ENCODE assay signal across 1 cellular context in the genomic region with DNA sequence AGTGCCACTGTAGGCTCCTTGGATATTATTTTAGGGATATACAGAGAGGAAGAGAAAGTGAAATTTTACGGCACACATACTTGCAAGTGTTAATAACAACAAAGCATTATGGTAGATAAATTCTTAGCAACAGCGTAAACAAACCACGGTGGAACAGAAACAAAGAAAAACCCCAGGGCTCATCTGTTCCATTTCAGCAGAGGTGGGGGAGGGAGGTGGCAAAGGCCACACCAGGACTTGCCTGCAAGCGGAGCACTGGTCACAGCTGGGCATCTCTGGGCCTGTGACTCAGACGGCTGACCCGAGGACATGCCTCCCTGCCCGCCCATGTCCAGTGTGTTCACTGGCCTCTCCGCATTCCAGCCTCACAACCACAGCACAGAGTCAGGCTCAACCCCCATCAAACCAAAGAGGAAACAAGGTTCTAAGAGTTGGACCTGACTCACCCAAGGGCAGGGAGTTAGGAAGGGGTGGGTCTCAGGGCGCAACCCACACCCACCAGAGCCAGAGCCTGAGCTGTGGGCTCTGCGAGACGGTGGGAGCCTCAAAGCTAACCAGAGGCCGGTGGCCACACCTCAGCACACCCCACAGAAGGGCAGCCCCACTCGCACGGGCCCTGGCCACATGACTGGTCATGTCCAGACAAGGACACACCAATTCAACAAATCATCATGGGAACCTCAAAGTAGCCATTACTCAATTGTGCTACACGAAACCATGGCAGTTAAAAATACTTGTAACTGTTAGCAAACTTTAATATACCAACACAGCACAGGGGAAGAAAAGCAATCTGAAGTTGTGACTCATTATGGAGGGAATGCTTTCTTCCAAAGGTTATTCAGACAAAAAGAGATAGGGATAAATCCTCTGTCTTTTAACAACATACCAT.
TF ChIP-seq lines count a peak whose summit lies in the region.

No MANE protein-coding gene starts in this region.

TF ChIP-seq in HepG2, 621 proteins besides CTCF, POLR2A, EP300 and RAD21 (continued from another document and continues in another):
- TF ChIP-seq THAP9 (CRISPR knock-in tag; IDR thresholded peaks at IDR 0.05; ENCODE audit: borderline replicate concordance) (peak; percentile 79), ZBTB38 (CRISPR knock-in tag; IDR thresholded peaks at IDR 0.05) (peak; percentile 91), ZNF780A (CRISPR knock-in tag; IDR thresholded peaks at IDR 0.05) (no peak), ZNF282 (IDR thresholded peaks at IDR 0.05; ENCODE audit: partially characterized antibody) (no peak), ISX (CRISPR knock-in tag; conservative IDR thresholded peaks at IDR 0.05) (no peak), ARNTL (CRISPR knock-in tag; IDR thresholded peaks at IDR 0.05) (peak; percentile 93), GLI4 (CRISPR knock-in tag; IDR thresholded peaks at IDR 0.05; ENCODE audit: borderline replicate concordance) (peak; percentile 65; the same call in 1 of the 2 replicates), IRF2 (CRISPR knock-in tag; IDR thresholded peaks at IDR 0.05) (peak; percentile 65), KLF15 (CRISPR knock-in tag; IDR thresholded peaks at IDR 0.05; ENCODE audit: borderline replicate concordance) (no peak), NFYB (CRISPR knock-in tag; IDR thresholded peaks at IDR 0.05) (no peak), LCORL (IDR thresholded peaks at IDR 0.05) (no peak; the same call in 1 of the 2 replicates), LCORL (CRISPR knock-in tag; IDR thresholded peaks at IDR 0.05) (peak; percentile 96), HNRNPH1 (optimal IDR thresholded peaks at IDR 0.05; ENCODE audit: low read depth, low read length) (no peak), SALL1 (CRISPR knock-in tag; IDR thresholded peaks at IDR 0.05) (peak; percentile 94), MXD1 (CRISPR knock-in tag; IDR thresholded peaks at IDR 0.05) (no peak), ZNF33A (CRISPR knock-in tag; IDR thresholded peaks at IDR 0.05; ENCODE audit: borderline replicate concordance) (no peak), TEAD3 (CRISPR knock-in tag; optimal IDR thresholded peaks at IDR 0.05; ENCODE audit: borderline replicate concordance) (peak; percentile 98), ATAD3A (CRISPR knock-in tag; IDR thresholded peaks at IDR 0.05) (no peak), HNF4A (CRISPR knock-in tag; IDR thresholded peaks at IDR 0.05) (peak; percentile 67), IRX3 (CRISPR knock-in tag; IDR thresholded peaks at IDR 0.05; ENCODE audit: borderline replicate concordance, low read depth) (0 out of 2 replicates have a peak, but pooled peaks have one; percentile 63), JUNB (CRISPR knock-in tag; IDR thresholded peaks at IDR 0.05; ENCODE audit: borderline replicate concordance) (peak; percentile 41; the same call in 1 of the 2 replicates)
- TF ChIP-seq, protein P1, sequence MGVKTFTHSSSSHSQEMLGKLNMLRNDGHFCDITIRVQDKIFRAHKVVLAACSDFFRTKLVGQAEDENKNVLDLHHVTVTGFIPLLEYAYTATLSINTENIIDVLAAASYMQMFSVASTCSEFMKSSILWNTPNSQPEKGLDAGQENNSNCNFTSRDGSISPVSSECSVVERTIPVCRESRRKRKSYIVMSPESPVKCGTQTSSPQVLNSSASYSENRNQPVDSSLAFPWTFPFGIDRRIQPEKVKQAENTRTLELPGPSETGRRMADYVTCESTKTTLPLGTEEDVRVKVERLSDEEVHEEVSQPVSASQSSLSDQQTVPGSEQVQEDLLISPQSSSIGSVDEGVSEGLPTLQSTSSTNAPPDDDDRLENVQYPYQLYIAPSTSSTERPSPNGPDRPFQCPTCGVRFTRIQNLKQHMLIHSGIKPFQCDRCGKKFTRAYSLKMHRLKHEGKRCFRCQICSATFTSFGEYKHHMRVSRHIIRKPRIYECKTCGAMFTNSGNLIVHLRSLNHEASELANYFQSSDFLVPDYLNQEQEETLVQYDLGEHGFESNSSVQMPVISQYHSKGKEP (CRISPR knock-in tag; IDR thresholded peaks at IDR 0.05), result no peak
- TF ChIP-seq, protein P2, sequence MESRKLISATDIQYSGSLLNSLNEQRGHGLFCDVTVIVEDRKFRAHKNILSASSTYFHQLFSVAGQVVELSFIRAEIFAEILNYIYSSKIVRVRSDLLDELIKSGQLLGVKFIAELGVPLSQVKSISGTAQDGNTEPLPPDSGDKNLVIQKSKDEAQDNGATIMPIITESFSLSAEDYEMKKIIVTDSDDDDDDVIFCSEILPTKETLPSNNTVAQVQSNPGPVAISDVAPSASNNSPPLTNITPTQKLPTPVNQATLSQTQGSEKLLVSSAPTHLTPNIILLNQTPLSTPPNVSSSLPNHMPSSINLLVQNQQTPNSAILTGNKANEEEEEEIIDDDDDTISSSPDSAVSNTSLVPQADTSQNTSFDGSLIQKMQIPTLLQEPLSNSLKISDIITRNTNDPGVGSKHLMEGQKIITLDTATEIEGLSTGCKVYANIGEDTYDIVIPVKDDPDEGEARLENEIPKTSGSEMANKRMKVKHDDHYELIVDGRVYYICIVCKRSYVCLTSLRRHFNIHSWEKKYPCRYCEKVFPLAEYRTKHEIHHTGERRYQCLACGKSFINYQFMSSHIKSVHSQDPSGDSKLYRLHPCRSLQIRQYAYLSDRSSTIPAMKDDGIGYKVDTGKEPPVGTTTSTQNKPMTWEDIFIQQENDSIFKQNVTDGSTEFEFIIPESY (CRISPR knock-in tag; IDR thresholded peaks at IDR 0.05), result no peak
- TF ChIP-seq, protein P3, sequence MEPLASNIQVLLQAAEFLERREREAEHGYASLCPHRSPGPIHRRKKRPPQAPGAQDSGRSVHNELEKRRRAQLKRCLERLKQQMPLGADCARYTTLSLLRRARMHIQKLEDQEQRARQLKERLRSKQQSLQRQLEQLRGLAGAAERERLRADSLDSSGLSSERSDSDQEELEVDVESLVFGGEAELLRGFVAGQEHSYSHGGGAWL (CRISPR knock-in tag; IDR thresholded peaks at IDR 0.05), result no peak
- TF ChIP-seq, protein P4, sequence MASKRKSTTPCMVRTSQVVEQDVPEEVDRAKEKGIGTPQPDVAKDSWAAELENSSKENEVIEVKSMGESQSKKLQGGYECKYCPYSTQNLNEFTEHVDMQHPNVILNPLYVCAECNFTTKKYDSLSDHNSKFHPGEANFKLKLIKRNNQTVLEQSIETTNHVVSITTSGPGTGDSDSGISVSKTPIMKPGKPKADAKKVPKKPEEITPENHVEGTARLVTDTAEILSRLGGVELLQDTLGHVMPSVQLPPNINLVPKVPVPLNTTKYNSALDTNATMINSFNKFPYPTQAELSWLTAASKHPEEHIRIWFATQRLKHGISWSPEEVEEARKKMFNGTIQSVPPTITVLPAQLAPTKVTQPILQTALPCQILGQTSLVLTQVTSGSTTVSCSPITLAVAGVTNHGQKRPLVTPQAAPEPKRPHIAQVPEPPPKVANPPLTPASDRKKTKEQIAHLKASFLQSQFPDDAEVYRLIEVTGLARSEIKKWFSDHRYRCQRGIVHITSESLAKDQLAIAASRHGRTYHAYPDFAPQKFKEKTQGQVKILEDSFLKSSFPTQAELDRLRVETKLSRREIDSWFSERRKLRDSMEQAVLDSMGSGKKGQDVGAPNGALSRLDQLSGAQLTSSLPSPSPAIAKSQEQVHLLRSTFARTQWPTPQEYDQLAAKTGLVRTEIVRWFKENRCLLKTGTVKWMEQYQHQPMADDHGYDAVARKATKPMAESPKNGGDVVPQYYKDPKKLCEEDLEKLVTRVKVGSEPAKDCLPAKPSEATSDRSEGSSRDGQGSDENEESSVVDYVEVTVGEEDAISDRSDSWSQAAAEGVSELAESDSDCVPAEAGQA (IDR thresholded peaks at IDR 0.05; ENCODE audit: low read depth), result no peak
- TF ChIP-seq, protein P4 (CRISPR knock-in tag; IDR thresholded peaks at IDR 0.05; ENCODE audit: borderline replicate concordance), result no peak
- TF ChIP-seq, protein P5, sequence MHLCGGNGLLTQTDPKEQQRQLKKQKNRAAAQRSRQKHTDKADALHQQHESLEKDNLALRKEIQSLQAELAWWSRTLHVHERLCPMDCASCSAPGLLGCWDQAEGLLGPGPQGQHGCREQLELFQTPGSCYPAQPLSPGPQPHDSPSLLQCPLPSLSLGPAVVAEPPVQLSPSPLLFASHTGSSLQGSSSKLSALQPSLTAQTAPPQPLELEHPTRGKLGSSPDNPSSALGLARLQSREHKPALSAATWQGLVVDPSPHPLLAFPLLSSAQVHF (CRISPR knock-in tag; IDR thresholded peaks at IDR 0.05), result no peak
- TF ChIP-seq, protein P6, sequence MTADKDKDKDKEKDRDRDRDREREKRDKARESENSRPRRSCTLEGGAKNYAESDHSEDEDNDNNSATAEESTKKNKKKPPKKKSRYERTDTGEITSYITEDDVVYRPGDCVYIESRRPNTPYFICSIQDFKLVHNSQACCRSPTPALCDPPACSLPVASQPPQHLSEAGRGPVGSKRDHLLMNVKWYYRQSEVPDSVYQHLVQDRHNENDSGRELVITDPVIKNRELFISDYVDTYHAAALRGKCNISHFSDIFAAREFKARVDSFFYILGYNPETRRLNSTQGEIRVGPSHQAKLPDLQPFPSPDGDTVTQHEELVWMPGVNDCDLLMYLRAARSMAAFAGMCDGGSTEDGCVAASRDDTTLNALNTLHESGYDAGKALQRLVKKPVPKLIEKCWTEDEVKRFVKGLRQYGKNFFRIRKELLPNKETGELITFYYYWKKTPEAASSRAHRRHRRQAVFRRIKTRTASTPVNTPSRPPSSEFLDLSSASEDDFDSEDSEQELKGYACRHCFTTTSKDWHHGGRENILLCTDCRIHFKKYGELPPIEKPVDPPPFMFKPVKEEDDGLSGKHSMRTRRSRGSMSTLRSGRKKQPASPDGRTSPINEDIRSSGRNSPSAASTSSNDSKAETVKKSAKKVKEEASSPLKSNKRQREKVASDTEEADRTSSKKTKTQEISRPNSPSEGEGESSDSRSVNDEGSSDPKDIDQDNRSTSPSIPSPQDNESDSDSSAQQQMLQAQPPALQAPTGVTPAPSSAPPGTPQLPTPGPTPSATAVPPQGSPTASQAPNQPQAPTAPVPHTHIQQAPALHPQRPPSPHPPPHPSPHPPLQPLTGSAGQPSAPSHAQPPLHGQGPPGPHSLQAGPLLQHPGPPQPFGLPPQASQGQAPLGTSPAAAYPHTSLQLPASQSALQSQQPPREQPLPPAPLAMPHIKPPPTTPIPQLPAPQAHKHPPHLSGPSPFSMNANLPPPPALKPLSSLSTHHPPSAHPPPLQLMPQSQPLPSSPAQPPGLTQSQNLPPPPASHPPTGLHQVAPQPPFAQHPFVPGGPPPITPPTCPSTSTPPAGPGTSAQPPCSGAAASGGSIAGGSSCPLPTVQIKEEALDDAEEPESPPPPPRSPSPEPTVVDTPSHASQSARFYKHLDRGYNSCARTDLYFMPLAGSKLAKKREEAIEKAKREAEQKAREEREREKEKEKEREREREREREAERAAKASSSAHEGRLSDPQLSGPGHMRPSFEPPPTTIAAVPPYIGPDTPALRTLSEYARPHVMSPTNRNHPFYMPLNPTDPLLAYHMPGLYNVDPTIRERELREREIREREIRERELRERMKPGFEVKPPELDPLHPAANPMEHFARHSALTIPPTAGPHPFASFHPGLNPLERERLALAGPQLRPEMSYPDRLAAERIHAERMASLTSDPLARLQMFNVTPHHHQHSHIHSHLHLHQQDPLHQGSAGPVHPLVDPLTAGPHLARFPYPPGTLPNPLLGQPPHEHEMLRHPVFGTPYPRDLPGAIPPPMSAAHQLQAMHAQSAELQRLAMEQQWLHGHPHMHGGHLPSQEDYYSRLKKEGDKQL (CRISPR knock-in tag; IDR thresholded peaks at IDR 0.05; ENCODE audit: low read depth), result no peak
- TF ChIP-seq, protein P7, sequence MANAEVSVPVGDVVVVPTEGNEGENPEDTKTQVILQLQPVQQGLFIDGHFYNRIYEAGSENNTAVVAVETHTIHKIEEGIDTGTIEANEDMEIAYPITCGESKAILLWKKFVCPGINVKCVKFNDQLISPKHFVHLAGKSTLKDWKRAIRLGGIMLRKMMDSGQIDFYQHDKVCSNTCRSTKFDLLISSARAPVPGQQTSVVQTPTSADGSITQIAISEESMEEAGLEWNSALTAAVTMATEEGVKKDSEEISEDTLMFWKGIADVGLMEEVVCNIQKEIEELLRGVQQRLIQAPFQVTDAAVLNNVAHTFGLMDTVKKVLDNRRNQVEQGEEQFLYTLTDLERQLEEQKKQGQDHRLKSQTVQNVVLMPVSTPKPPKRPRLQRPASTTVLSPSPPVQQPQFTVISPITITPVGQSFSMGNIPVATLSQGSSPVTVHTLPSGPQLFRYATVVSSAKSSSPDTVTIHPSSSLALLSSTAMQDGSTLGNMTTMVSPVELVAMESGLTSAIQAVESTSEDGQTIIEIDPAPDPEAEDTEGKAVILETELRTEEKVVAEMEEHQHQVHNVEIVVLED (CRISPR knock-in tag; IDR thresholded peaks at IDR 0.05; ENCODE audit: borderline replicate concordance), result peak; percentile 60; the same call in 1 of the 2 replicates
